ENCODE assay signal across 8 cellular contexts in the genomic region with DNA sequence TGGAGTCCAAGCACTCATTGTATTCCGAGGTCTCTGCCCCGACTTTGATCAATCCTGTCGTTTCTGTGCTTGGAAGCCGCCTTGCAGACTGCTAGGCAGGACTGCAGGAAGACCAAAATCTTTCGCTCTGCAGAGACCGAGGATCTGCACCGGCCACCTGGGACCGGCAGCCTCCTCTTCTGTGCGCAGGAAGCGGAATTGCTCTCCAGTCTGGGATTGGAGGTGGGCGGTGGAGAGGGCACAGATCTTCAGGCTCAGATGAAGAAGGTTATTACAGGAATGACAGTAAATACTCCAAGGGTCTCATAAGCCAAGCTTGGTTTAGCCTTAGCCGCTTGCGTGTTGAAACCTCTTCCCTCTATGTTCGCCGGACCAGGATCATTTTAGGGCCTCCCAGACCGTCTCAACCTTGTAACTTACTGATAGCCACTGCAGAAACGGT. TPM values are rescaled to one million over a fixed set of nuclear protein-coding genes. Genes with fewer than 3 reads are reported as not detected.
DNase-seq lines count a peak whose midpoint lies in the region; ATAC-seq and TF ChIP-seq lines count a peak whose summit lies in the region.

No MANE protein-coding gene starts in this region.

- H2AFZ ChIP-seq in KMS-11 (ENCODE audit: low read depth) (peak overlapping the region; percentile 76; the same call in 1 of the 2 replicates), fibroblast of lung (ENCODE audit: low read length) (peak overlapping the region; percentile 75)

- CTCF ChIA-PET in activated CD4-positive, alpha-beta memory T cell treated with anti-CD3 and anti-CD28 coated beads, Interleukin-2, amount 10 ng/mL, durations not matched to agents 7 days and 5 days (lab: Charles Lee) = interaction anchor here (1.2 to 5.0 kb wide), 3 partner anchors 15 to 30 kb away, joined by 3 to 34 read pairs (median 7); a partner anchor contains a TSS

- H3K4me2 ChIP-seq in KMS-11 (peak overlapping the region; percentile 90), fibroblast of lung (ENCODE audit: extremely low read depth, insufficient read depth, low read length) (peak overlapping the region; percentile 95)

- H3K4me1 ChIP-seq in KMS-11 (ENCODE audit: low read depth, poor library complexity, severe bottlenecking) (peaks cover 32% of the 10 kb centered on the region), fibroblast of lung (ENCODE audit: control insufficient read depth, extremely low read depth, insufficient read depth, low read length) (peaks cover 7% of the 10 kb centered on the region)

- peaks cover 24% of the 10 kb centered on the region for H3K4me1 Mint-ChIP-seq in activated CD4-positive, alpha-beta memory T cell treated with anti-CD3 and anti-CD28 coated beads, Interleukin-2, amount 10 ng/mL, durations not matched to agents 7 days and 5 days
- peaks cover 25 to 40% (median 37%) of the 10 kb centered on the region in 4 donors for H3K4me1 Mint-ChIP-seq in naive thymus-derived CD8-positive, alpha-beta T cell

- peak overlapping the region; percentile 90; the same call in 1 of the 2 replicates for H3K9ac ChIP-seq in KMS-11
- peak overlapping the region; percentile 93 for H3K9ac ChIP-seq in fibroblast of lung (ENCODE audit: insufficient read depth, low read length)

- H4K20me1 ChIP-seq in KMS-11 (ENCODE audit: insufficient read depth) (no peaks in the 10 kb centered on the region), fibroblast of lung (ENCODE audit: control insufficient read depth, extremely low read depth, insufficient read depth, low read length) (no peaks in the 10 kb centered on the region)

- DNase-seq in Daoy (ENCODE audit: low read depth) (peak; percentile 48), fibroblast of lung (ENCODE audit: low read depth in 2 of 2) (peak; percentile 35 to 48), LoVo (ENCODE audit: low spot score) (no peak), NK-92 (lab: John Stamatoyannopoulos, UW; ENCODE audit: unreplicated experiment) (no peak), posterior vena cava (ENCODE audit: low spot score) (no peak)
- peak; percentile 20 for DNase-seq in activated CD4-positive, alpha-beta memory T cell treated with anti-CD3 and anti-CD28 coated beads, Interleukin-2, amount 10 ng/mL, durations not matched to agents 7 days and 5 days
- peak in 2 of 10 donors; percentile 3 to 9 for DNase-seq in naive thymus-derived CD8-positive, alpha-beta T cell

- H3K36me3 Mint-ChIP-seq in activated CD4-positive, alpha-beta memory T cell treated with anti-CD3 and anti-CD28 coated beads, Interleukin-2, amount 10 ng/mL, durations not matched to agents 7 days and 5 days (ENCODE audit: low read depth) = peaks cover 14% of the 10 kb centered on the region
- H3K36me3 Mint-ChIP-seq in naive thymus-derived CD8-positive, alpha-beta T cell = peaks cover 0 to 31% (median 0%) of the 10 kb centered on the region in 3 donors

- H3K9me3 ChIP-seq in fibroblast of lung (ENCODE audit: control insufficient read depth, insufficient read depth, low read depth, low read length) = no peaks in the 10 kb centered on the region

- peak overlapping the region; percentile 52 for H3K27ac Mint-ChIP-seq in activated CD4-positive, alpha-beta memory T cell treated with anti-CD3 and anti-CD28 coated beads, Interleukin-2, amount 10 ng/mL, durations not matched to agents 7 days and 5 days
- peak overlapping the region; percentile 72 to 99 (median 89) for H3K27ac Mint-ChIP-seq in naive thymus-derived CD8-positive, alpha-beta T cell

- TF ChIP-seq CTCF in KMS-11 (conservative IDR thresholded peaks at IDR 0.05; ENCODE audit: low read depth, low read length) = no peak
- no peak for TF ChIP-seq CTCF in fibroblast of lung (conservative IDR thresholded peaks at IDR 0.05 in 1 of 2, IDR thresholded peaks at IDR 0.05 in 1 of 2; ENCODE audit: low read depth in 1 of 2, low read length in 2 of 2)

- intact Hi-C loops in posterior vena cava (cut with DNase I) = no loop called here

- H3K27ac ChIP-seq in KMS-11 (no peak overlapping the region), fibroblast of lung (ENCODE audit: insufficient read depth, low read length) (peak overlapping the region; percentile 51)

- no peak for ATAC-seq in naive thymus-derived CD8-positive, alpha-beta T cell

- H3K27me3 ChIP-seq in KMS-11 (ENCODE audit: insufficient read depth, low read depth) (no peaks in the 10 kb centered on the region), fibroblast of lung (ENCODE audit: control insufficient read depth, insufficient read depth, low read length) (no peaks in the 10 kb centered on the region)

- H3K36me3 ChIP-seq in KMS-11 (ENCODE audit: insufficient read depth) (no peaks in the 10 kb centered on the region; the same call in 1 of the 2 replicates), fibroblast of lung (ENCODE audit: control insufficient read depth, insufficient read depth, low read length) (peaks cover 2% of the 10 kb centered on the region)

- H3K4me3 ChIP-seq in KMS-11 (IDR thresholded peaks at IDR 0.05; ENCODE audit: insufficient read depth, low read depth, low read length) (peak overlapping the region; percentile 60), fibroblast of lung (replicated peaks in 1 of 4; ENCODE audit: control extremely low read depth in 1 of 4, insufficient read depth in 1 of 4, low read depth in 3 of 4, low read length in 4 of 4) (peak overlapping the region; percentile 81 to 89 (median 88))

- peaks cover 19% of the 10 kb centered on the region for H3K27me3 Mint-ChIP-seq in activated CD4-positive, alpha-beta memory T cell treated with anti-CD3 and anti-CD28 coated beads, Interleukin-2, amount 10 ng/mL, durations not matched to agents 7 days and 5 days
- peaks cover 0 to 15% (median 7%) of the 10 kb centered on the region in 5 donors for H3K27me3 Mint-ChIP-seq in naive thymus-derived CD8-positive, alpha-beta T cell

- H3K79me2 ChIP-seq in KMS-11 (ENCODE audit: insufficient read depth, low read depth) = peaks cover 9% of the 10 kb centered on the region; the same call in 1 of the 2 replicates
- peaks cover 15% of the 10 kb centered on the region for H3K79me2 ChIP-seq in fibroblast of lung (ENCODE audit: control insufficient read depth, insufficient read depth, low read length)

- H3K4me3 Mint-ChIP-seq in activated CD4-positive, alpha-beta memory T cell treated with anti-CD3 and anti-CD28 coated beads, Interleukin-2, amount 10 ng/mL, durations not matched to agents 7 days and 5 days = peak overlapping the region; percentile 75
- H3K4me3 Mint-ChIP-seq in naive thymus-derived CD8-positive, alpha-beta T cell = peak overlapping the region; percentile 81 to 94 (median 88)

- POLR2A ChIA-PET in activated CD4-positive, alpha-beta memory T cell treated with anti-CD3 and anti-CD28 coated beads, Interleukin-2, amount 10 ng/mL, durations not matched to agents 7 days and 5 days (lab: Charles Lee) = interaction anchor here (0.6 to 4.0 kb wide), 8 partner anchors 8 to 94 kb away, joined by 3 to 19 read pairs (median 5); a partner anchor contains a TSS
- POLR2A ChIA-PET in naive thymus-derived CD8-positive, alpha-beta T cell (lab: Charles Lee) = interaction anchor here (0.7 to 2.9 kb wide), 5 partner anchors 14 to 95 kb away, joined by 3 to 15 read pairs (median 4); a partner anchor contains a TSS

- no peaks in the 10 kb centered on the region for H3K9me3 Mint-ChIP-seq in activated CD4-positive, alpha-beta memory T cell treated with anti-CD3 and anti-CD28 coated beads, Interleukin-2, amount 10 ng/mL, durations not matched to agents 7 days and 5 days
- H3K9me3 Mint-ChIP-seq in naive thymus-derived CD8-positive, alpha-beta T cell = no peaks in the 10 kb centered on the region

RNA-seq across cellular contexts. Expression of a gene that starts 1.0 kb away (rescaled TPM):
- 33.7 and 36.2 TPM in 2 replicates for total RNA-seq in Daoy (2014; rRNA removed; shearing (Covaris generic))
- 10 to 100 TPM; 48.3 to 48.7 TPM for total RNA-seq in activated CD4-positive, alpha-beta memory T cell treated with anti-CD3 and anti-CD28 coated beads, Interleukin-2, amount 10 ng/mL, durations not matched to agents 7 days and 5 days
- total RNA-seq in fibroblast of lung (53.2 and 68.0 TPM in 2 replicates), posterior vena cava (10 to 100 TPM; 60.9 to 63.0 TPM)
- polyA plus RNA-seq in fibroblast of lung = 34.3 and 46.7 TPM in 2 replicates
- polyA plus RNA-seq in fibroblast of lung (2012) = 26.4 and 32.9 TPM in 2 replicates
- 152 and 154 TPM in 2 replicates for polyA minus RNA-seq in fibroblast of lung (ENCODE audit: low replicate concordance)
- total RNA-seq in naive thymus-derived CD8-positive, alpha-beta T cell = 100 to 1,000 TPM; 102 to 103 TPM
- 10 to 100 TPM; 36.7 to 65.0 (median 52.9) TPM for polyA plus RNA-seq in naive thymus-derived CD8-positive, alpha-beta T cell

RNA-seq across cellular contexts. Expression of a gene that starts 29.2 kb away (rescaled TPM):
- 36.3 and 51.9 TPM in 2 replicates for total RNA-seq in Daoy (2014; rRNA removed; shearing (Covaris generic))
- total RNA-seq in activated CD4-positive, alpha-beta memory T cell treated with anti-CD3 and anti-CD28 coated beads, Interleukin-2, amount 10 ng/mL, durations not matched to agents 7 days and 5 days = 10 to 100 TPM in 1 of 2 experiments, 1 to 10 TPM in 1; 9.1 to 10.0 TPM
- total RNA-seq in fibroblast of lung (14.9 and 15.2 TPM in 2 replicates), posterior vena cava (1 to 10 TPM; 6.1 to 9.0 TPM)
- 7.1 and 7.2 TPM in 2 replicates for polyA plus RNA-seq in fibroblast of lung
- 2.8 and 5.1 TPM in 2 replicates for polyA plus RNA-seq in fibroblast of lung (2012)
- polyA minus RNA-seq in fibroblast of lung (ENCODE audit: low replicate concordance) = 0.79 TPM in 1 of 2 replicates, not detected in the other
- total RNA-seq in naive thymus-derived CD8-positive, alpha-beta T cell = 10 to 100 TPM; 13.4 to 16.4 TPM
- 1 to 10 TPM; 2.7 to 5.8 (median 5.5) TPM for polyA plus RNA-seq in naive thymus-derived CD8-positive, alpha-beta T cell

Comparison
In these comparisons a context has a peak if more than half of its experiments do, and no peak if none do; other contexts are left out.
1. DNase-seq: peak in Daoy (single experiment), activated CD4-positive, alpha-beta memory T cell treated with anti-CD3 and anti-CD28 coated beads, Interleukin-2, amount 10 ng/mL, durations not matched to agents 7 days and 5 days (single experiment) and fibroblast of lung (2 of 2); none in LoVo (single experiment), NK-92 (single experiment) and posterior vena cava (single experiment).